ENCODE assay signal across 20 cellular contexts in genomic region chr1:200951016-200951415, GRCh38. TPM values are rescaled to one million over a fixed set of nuclear protein-coding genes. Genes with fewer than 3 reads are reported as not detected.
DNase-seq lines count a peak whose midpoint lies in the region; ATAC-seq and TF ChIP-seq lines count a peak whose summit lies in the region.
"Had no signal": no experiment of that assay in that cellular context is flagged by ENCODE, and none has a peak within 500 bp of the region (broad histone marks: within the 10 kb centered on the region; RNA-seq: fewer than 3 reads in every experiment).

No MANE protein-coding gene starts in this region.

- DNase-seq in AG10803 (ENCODE audit: low read depth) (peak; percentile 3), GM23248 (peak; percentile 70), RPMI7951 (ENCODE audit: low read depth) (peak; percentile 61), epithelial cell of esophagus (ENCODE audit: low read depth) (peak; percentile 14), left ventricle myocardium superior (no peak), SIG-M5 treated with dmso at 0.1 percent for 504 hours (lab: John Stamatoyannopoulos, UW; ENCODE audit: unreplicated experiment) (no peak), NK-92 (lab: John Stamatoyannopoulos, UW; ENCODE audit: unreplicated experiment) (no peak)
- DNase-seq: BE2C, GOT3, Kasumi-1, MG63, NCI-H1417, NCI-H1694 treated with DMSO at 0.1 percent for 48 hours, NCI-H446, NCI-H526, PC-9, SJCRH30 had no signal

- H3K9me3 ChIP-seq in GM23248 (ENCODE audit: low read depth), result no peaks in the 10 kb centered on the region
- H3K9me3 ChIP-seq: BE2C, SJCRH30 had no signal

- WGBS in GM23248 (ENCODE audit: low coverage in 1 of 2, low lambda C conversion rate in 2 of 2, missing lambda C conversion rate in 2 of 2), 2 experiments, result 51 to 58% methylated on average over 2 of the region's 2 CpGs

- no peak overlapping the region for H3K4me2 ChIP-seq in GM23248 (ENCODE audit: unreplicated experiment)
- H3K4me2 ChIP-seq: PC-9 had no signal

- H4K20me1 ChIP-seq in GM23248 (ENCODE audit: insufficient read depth), result no peaks in the 10 kb centered on the region

- ATAC-seq in HG02885 (IDR thresholded peaks at IDR 0.05; ENCODE audit: poor library complexity, unreplicated experiment) (no peak), left ventricle myocardium superior (no peak)
- ATAC-seq: HCT116 had no signal

- no peaks in the 10 kb centered on the region for H3K9me2 ChIP-seq in GM23248 (ENCODE audit: insufficient read depth)

- H3K27ac ChIP-seq in GM23248, result no peak overlapping the region
- H3K27ac ChIP-seq: PC-9, RWPE1, SJCRH30 had no signal

- no peaks in the 10 kb centered on the region for H3K4me1 ChIP-seq in GM23248 (ENCODE audit: insufficient read depth)
- H3K4me1 ChIP-seq: BE2C, SJCRH30 had no signal

- H3K27me3 ChIP-seq in GM23248 (replicated peaks; ENCODE audit: insufficient read depth), result peaks cover 5% of the 10 kb centered on the region
- H3K27me3 ChIP-seq: MG63, SJCRH30 had no signal

- H2AFZ ChIP-seq in GM23248, result no peak overlapping the region
- H2AFZ ChIP-seq: PC-9 had no signal

- no peaks in the 10 kb centered on the region for H3K36me3 ChIP-seq in GM23248 (ENCODE audit: low read depth)
- H3K36me3 ChIP-seq: BE2C, MG63, SJCRH30 had no signal

- H3F3A ChIP-seq in GM23248 (ENCODE audit: insufficient read depth), result peaks cover 5% of the 10 kb centered on the region; the same call in 1 of the 2 replicates

- H3K79me2 ChIP-seq in GM23248 (ENCODE audit: insufficient read depth), result no peaks in the 10 kb centered on the region

- no peak overlapping the region for H3K9ac ChIP-seq in GM23248

- no peak overlapping the region for H3K4me3 ChIP-seq in AG10803 (ENCODE audit: low read length)
- no peak overlapping the region for H3K4me3 ChIP-seq in GM23248
- H3K4me3 ChIP-seq in epithelial cell of esophagus (ENCODE audit: low read length), result no peak overlapping the region
- H3K4me3 ChIP-seq: MG63, PC-9, SJCRH30 had no signal

- in situ Hi-C loops in GM23248 (cut with MboI), result no loop called here

- intact Hi-C loops in left ventricle myocardium superior (cut with micrococcal nuclease), result no loop called here

- TF ChIP-seq CTCF in AG10803 (conservative IDR thresholded peaks at IDR 0.05; ENCODE audit: low read length), result no peak
- no peak for TF ChIP-seq CTCF in epithelial cell of esophagus (IDR thresholded peaks at IDR 0.05; ENCODE audit: insufficient read depth, low read depth, low read length, missing control alignments)

RNA-seq across cellular contexts. Expression of gene INAVA, which starts 56.3 kb away (rescaled TPM):
- total RNA-seq in GM23248 (2014; rRNA removed; shearing (Covaris generic)), result not detected in 2 replicates
- not detected in 2 replicates for polyA plus RNA-seq in GM23248 (2016; fragmentation: Nextera tagmentation; extraction: Ambion mirVana)
- 18.0 and 19.9 TPM in 2 replicates for total RNA-seq in RPMI7951 (2014; rRNA removed; shearing (Covaris generic))
- 0.05 TPM for total RNA-seq in left ventricle myocardium superior

Comparison
In these comparisons a context has a peak if more than half of its experiments do, and no peak if none do; other contexts are left out.
1. DNase-seq: peak in AG10803 (single experiment), GM23248 (single experiment), RPMI7951 (single experiment) and epithelial cell of esophagus (single experiment); none in left ventricle myocardium superior (single experiment), SIG-M5 treated with dmso at 0.1 percent for 504 hours (single experiment) and NK-92 (single experiment).
2. RNA of gene INAVA, which starts 56.3 kb away (total RNA-seq): 18.0 to 19.9 TPM in RPMI7951; 0.05 TPM in left ventricle myocardium superior (single experiment) and not detected in GM23248; every median in the first group is over 10 times any median in the second.